12 cellular contexts compared by ENCODE assay signal in the genomic region with DNA sequence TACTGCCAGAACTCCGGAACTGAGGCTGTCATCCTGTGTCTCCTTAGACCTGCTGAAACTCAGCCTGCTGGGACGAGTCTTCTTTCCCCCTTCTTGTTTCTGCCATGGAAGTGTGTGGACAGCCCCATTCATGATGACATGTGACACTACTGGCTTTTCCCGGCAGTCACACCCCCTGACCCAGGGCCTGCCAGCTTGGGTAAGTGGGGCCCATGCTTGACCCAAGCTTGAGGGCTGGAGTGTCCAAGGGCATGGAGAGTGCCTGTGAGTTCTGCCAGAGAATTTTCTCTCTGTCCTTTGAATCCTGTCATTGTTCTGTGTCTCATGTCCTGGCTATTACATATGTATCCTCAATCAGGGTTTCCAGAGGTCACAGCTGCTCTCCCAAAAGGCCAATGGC.
A peak's percentile ranks its signal among the peaks of the same experiment; 100 is the strongest.
DNase-seq lines count a peak whose midpoint lies in the region; ATAC-seq, FAIRE-seq and TF ChIP-seq lines count a peak whose summit lies in the region.
"Had no signal": no experiment of that assay in that cellular context is flagged by ENCODE, and none has a peak within 500 bp of the region (broad histone marks: within the 10 kb centered on the region; RNA-seq: fewer than 3 reads in every experiment).

No MANE protein-coding gene starts in this region.

- H3K27me3 Mint-ChIP-seq in Calu3 (ENCODE audit: unreplicated experiment): no peaks in the 10 kb centered on the region
- no peaks in the 10 kb centered on the region for H3K27me3 Mint-ChIP-seq in astrocyte (ENCODE audit: low read depth, unreplicated experiment)

- H3K9me3 Mint-ChIP-seq in Calu3 (ENCODE audit: low read depth, unreplicated experiment) (no peaks in the 10 kb centered on the region), astrocyte (ENCODE audit: unreplicated experiment) (no peaks in the 10 kb centered on the region)

- H3K36me3 Mint-ChIP-seq in Calu3 (ENCODE audit: insufficient read depth, unreplicated experiment): peaks cover 12% of the 10 kb centered on the region
- H3K36me3 Mint-ChIP-seq in astrocyte (ENCODE audit: low read depth, unreplicated experiment): peaks cover under 1% of the 10 kb centered on the region

- ATAC-seq in left ventricle myocardium superior: peak; percentile 64

- peak overlapping the region; percentile 49 for H3K4me2 ChIP-seq in astrocyte (ENCODE audit: low read length)

- no peak overlapping the region for H3K27ac ChIP-seq in astrocyte (ENCODE audit: low read depth, low read length)

- CTCF ChIA-PET in Calu3 (lab: Charles Lee): interaction anchor here (0.5 to 0.7 kb wide), 2 partner anchors 27 to 51 kb away, joined by 3 to 10 read pairs; no protein-coding TSS in a partner anchor

- no peak for TF ChIP-seq CTCF in Calu3 (IDR thresholded peaks at IDR 0.05; ENCODE audit: unreplicated experiment)
- TF ChIP-seq CTCF in astrocyte (IDR thresholded peaks at IDR 0.05; ENCODE audit: insufficient read depth, low read depth, low read length): no peak

- H3K4me1 Mint-ChIP-seq in Calu3 (ENCODE audit: low read depth, unreplicated experiment) (peaks cover 41% of the 10 kb centered on the region), astrocyte (ENCODE audit: low read depth, unreplicated experiment) (peaks cover 13% of the 10 kb centered on the region)

- H2AFZ ChIP-seq in astrocyte (ENCODE audit: low read depth, low read length): no peak overlapping the region

- peaks cover 7% of the 10 kb centered on the region for H3K4me1 ChIP-seq in astrocyte (ENCODE audit: insufficient read depth, low read length)

- no peaks in the 10 kb centered on the region for H3K79me2 ChIP-seq in astrocyte (ENCODE audit: insufficient read depth, low read length)

- intact Hi-C loops in Calu3 (cut with micrococcal nuclease; ENCODE audit: unreplicated experiment) (loop anchor here (5.0 kb wide), 1 partner anchor 73 kb away; a partner anchor contains a TSS), left ventricle myocardium superior (cut with micrococcal nuclease) (no loop called here)

- H3K36me3 ChIP-seq in astrocyte (ENCODE audit: insufficient read depth, low read length): no peaks in the 10 kb centered on the region

- H3K27me3 ChIP-seq in astrocyte (ENCODE audit: insufficient read depth, low read length): no peaks in the 10 kb centered on the region

- peak overlapping the region; percentile 14 for H3K27ac Mint-ChIP-seq in Calu3 (ENCODE audit: unreplicated experiment)
- peak overlapping the region; percentile 88 for H3K27ac Mint-ChIP-seq in astrocyte (ENCODE audit: unreplicated experiment)

- H3K4me3 ChIP-seq in astrocyte (ENCODE audit: insufficient read depth, low read depth, low read length): no peak overlapping the region

- H3K4me3 Mint-ChIP-seq in Calu3 (ENCODE audit: low read depth, unreplicated experiment): no peak overlapping the region
- H3K4me3 Mint-ChIP-seq in astrocyte (ENCODE audit: unreplicated experiment): no peak overlapping the region

- DNase-seq in Calu3: no peak
- no peak for DNase-seq in astrocyte (ENCODE audit: low read depth)
- DNase-seq in left ventricle myocardium superior: peak; percentile 57
- DNase-seq in pons (ENCODE audit: low spot score): peak; percentile 41
- DNase-seq in central memory CD4-positive, alpha-beta T cell: no peak
- DNase-seq in activated naive CD4-positive, alpha-beta T cell treated with Interleukin-2 at 50 U/mL for 16 hours: no peak
- DNase-seq in NCI-H2107 (lab: John Stamatoyannopoulos, UW): no peak
- no peak for DNase-seq in GDM1 (lab: John Stamatoyannopoulos, UW)
- DNase-seq: activated CD4-positive, CD25-positive, alpha-beta regulatory T cell; activated naive CD4-positive, alpha-beta T cell; effector CD4-positive, alpha-beta T cell; occipital lobe had no signal

- no peaks in the 10 kb centered on the region for H4K20me1 ChIP-seq in astrocyte (ENCODE audit: insufficient read depth, low read length)

- peak overlapping the region; percentile 26 for H3K9ac ChIP-seq in astrocyte (ENCODE audit: low read length)

- H3K9me3 ChIP-seq in astrocyte (ENCODE audit: insufficient read depth, low read depth, low read length): no peaks in the 10 kb centered on the region

- no peak for FAIRE-seq in astrocyte (lab: Jason Lieb, UNC)

- no TSS peak for BruUV-seq in Calu3 (replicated peaks; lab: Mats Ljungman, UMichigan)

Comparison
In these comparisons a context has a peak if more than half of its experiments do, and no peak if none do; other contexts are left out.
1. DNase-seq: peak in left ventricle myocardium superior (single experiment) and pons (single experiment); none in Calu3 (single experiment), astrocyte (single experiment), central memory CD4-positive, alpha-beta T cell (single experiment), activated naive CD4-positive, alpha-beta T cell treated with Interleukin-2 at 50 U/mL for 16 hours (single experiment), NCI-H2107 (single experiment) and GDM1 (single experiment).